In the genomic region with DNA sequence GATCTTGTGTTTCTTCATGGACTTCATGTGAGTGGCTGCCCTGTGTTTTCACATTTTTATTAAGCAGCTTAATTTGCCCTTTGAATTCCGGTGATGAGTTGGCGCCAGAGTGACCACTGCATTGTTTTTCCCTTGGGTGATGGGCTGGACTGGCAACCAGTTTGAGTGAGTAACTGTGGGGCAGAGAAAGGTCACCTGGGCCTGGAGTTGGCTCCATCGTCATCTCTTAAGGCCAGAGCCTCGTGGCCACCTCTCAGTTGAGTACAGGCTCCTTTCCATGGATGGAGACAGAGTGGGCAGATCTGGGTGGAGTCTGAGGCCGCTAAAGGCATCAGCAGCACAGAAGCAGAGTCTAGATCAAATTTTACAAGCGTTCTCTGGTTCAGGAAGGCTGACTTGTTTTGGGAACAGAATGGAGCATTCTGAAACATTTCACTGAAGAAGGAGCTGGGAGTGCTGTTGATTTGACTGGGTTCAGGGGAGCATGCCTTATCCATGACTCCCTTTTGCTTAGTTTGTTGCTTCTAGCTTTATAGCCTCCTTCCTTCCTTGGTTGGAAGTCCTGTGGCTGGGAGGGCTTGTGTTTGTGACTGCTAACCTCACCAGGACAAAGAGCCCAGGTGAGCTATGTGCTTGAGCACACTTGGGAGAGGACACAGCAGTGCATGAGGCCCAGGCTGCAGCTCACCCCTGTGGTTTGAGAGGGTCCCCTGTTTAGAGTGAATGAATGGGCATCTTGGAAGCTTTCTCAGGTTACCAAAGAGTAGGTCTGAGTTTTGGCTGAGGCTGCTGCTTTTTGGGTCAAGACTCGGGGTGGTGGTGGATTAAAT, we compare ENCODE assay signal across 12 cellular contexts. TPM values are rescaled to one million over a fixed set of nuclear protein-coding genes. Genes with fewer than 3 reads are reported as not detected.
DNase-seq lines count a peak whose midpoint lies in the region; ATAC-seq, FAIRE-seq and TF ChIP-seq lines count a peak whose summit lies in the region.
"Had no signal": no experiment of that assay in that cellular context is flagged by ENCODE, and none has a peak within 500 bp of the region (broad histone marks: within the 10 kb centered on the region; RNA-seq: fewer than 3 reads in every experiment).

No MANE protein-coding gene starts in this region.

- H3K9ac ChIP-seq in endothelial cell of umbilical vein (replicated peaks; ENCODE audit: extremely low read depth, insufficient read depth, low read length), result peak overlapping the region; percentile 41

- H3K4me1 ChIP-seq in CD8-positive, alpha-beta memory T cell (ENCODE audit: insufficient read depth, low read length), result peaks cover 32% of the 10 kb centered on the region
- H3K4me1 ChIP-seq in endothelial cell of umbilical vein (ENCODE audit: control insufficient read depth, extremely low read depth, insufficient read depth, low read length), result peaks cover 47% of the 10 kb centered on the region

- peak overlapping the region in 6 of 8 donors; percentile 24 to 91 (median 55) for H3K27ac Mint-ChIP-seq in CD8-positive, alpha-beta memory T cell
- H3K27ac Mint-ChIP-seq in progenitor cell of endocrine pancreas, result peak overlapping the region; percentile 11

- DNase-seq in CD8-positive, alpha-beta memory T cell, result no peak
- DNase-seq in MG63 (peak; percentile 40), endothelial cell of umbilical vein (ENCODE audit: low read depth, low spot score) (peak; percentile 82), progenitor cell of endocrine pancreas (ENCODE audit: low spot score, unreplicated experiment) (no peak), NAMALWA (ENCODE audit: low spot score) (no peak), GOT3 (lab: John Stamatoyannopoulos, UW) (no peak)
- DNase-seq: NCI-H226, sigmoid colon had no signal

- FAIRE-seq in endothelial cell of umbilical vein (lab: Jason Lieb, UNC), result peak; percentile 95

- intact Hi-C loops in endothelial cell of umbilical vein (cut with micrococcal nuclease), result no loop called here

- H3K4me3 Mint-ChIP-seq in CD8-positive, alpha-beta memory T cell, result peak overlapping the region in 2 of 7 donors; percentile 15 to 22
- H3K4me3 Mint-ChIP-seq in progenitor cell of endocrine pancreas (ENCODE audit: low read depth), result no peak overlapping the region

- peaks cover 66 to 77% (median 71%) of the 10 kb centered on the region in 3 donors for H3K4me1 Mint-ChIP-seq in CD8-positive, alpha-beta memory T cell
- H3K4me1 Mint-ChIP-seq in progenitor cell of endocrine pancreas (ENCODE audit: low read depth), result peaks cover 37% of the 10 kb centered on the region

- no peaks in the 10 kb centered on the region for H3K9me1 ChIP-seq in endothelial cell of umbilical vein (replicated peaks; ENCODE audit: control insufficient read depth, extremely low read depth, insufficient read depth, low read length)

- CTCF ChIA-PET in CD8-positive, alpha-beta memory T cell (lab: Charles Lee), result interaction anchor here (1.0 to 1.6 kb wide), 4 partner anchors 11 to 94 kb away, joined by 3 to 5 read pairs (median 4); no protein-coding TSS in a partner anchor
- CTCF ChIA-PET in endothelial cell of umbilical vein (lab: Charles Lee), result interaction anchor here (1.0 to 3.5 kb wide), 7 partner anchors 23 to 102 kb away, joined by 3 to 22 read pairs (median 3); no protein-coding TSS in a partner anchor

- no peak overlapping the region for H3K27ac ChIP-seq in CD8-positive, alpha-beta memory T cell (ENCODE audit: low read depth, low read length)
- peak overlapping the region; percentile 80 for H3K27ac ChIP-seq in endothelial cell of umbilical vein (ENCODE audit: insufficient read depth, low read depth, low read length)
- H3K27ac ChIP-seq: HL-60 had no signal

- peak overlapping the region; percentile 45 for H3K4me2 ChIP-seq in endothelial cell of umbilical vein (ENCODE audit: insufficient read depth, low read length)

- H4K20me1 ChIP-seq in endothelial cell of umbilical vein (replicated peaks; ENCODE audit: control insufficient read depth, extremely low read depth, insufficient read depth, low read length), result no peaks in the 10 kb centered on the region

- ATAC-seq in HG03159 (IDR thresholded peaks at IDR 0.05; ENCODE audit: unreplicated experiment) (no peak), HG03135 (IDR thresholded peaks at IDR 0.05; ENCODE audit: unreplicated experiment) (no peak)

- no peaks in the 10 kb centered on the region for H3K9me3 ChIP-seq in CD8-positive, alpha-beta memory T cell (ENCODE audit: low read length)
- H3K9me3 ChIP-seq in MG63, result no peaks in the 10 kb centered on the region
- no peaks in the 10 kb centered on the region for H3K9me3 ChIP-seq in endothelial cell of umbilical vein (replicated peaks; ENCODE audit: control insufficient read depth, insufficient read depth, low read length)
- H3K9me3 ChIP-seq: sigmoid colon had no signal

- H3K36me3 Mint-ChIP-seq in CD8-positive, alpha-beta memory T cell, result peaks cover 3 to 41% (median 6%) of the 10 kb centered on the region in 3 donors
- peaks cover 14% of the 10 kb centered on the region for H3K36me3 Mint-ChIP-seq in progenitor cell of endocrine pancreas (ENCODE audit: insufficient read depth)

- dilution Hi-C loops in endothelial cell of umbilical vein (cut with MboI; ENCODE audit: extremely low pct_ligation_motif_present, low sequenced_read_pairs), result no loop called here

- no peak for TF ChIP-seq CTCF in endothelial cell of umbilical vein (IDR thresholded peaks at IDR 0.05; ENCODE audit: extremely low read depth in 1 of 2, insufficient read depth in 1 of 2, low read depth in 1 of 2, low read length in 2 of 2)
- no peak for TF ChIP-seq CTCF in progenitor cell of endocrine pancreas (IDR thresholded peaks at IDR 0.05; ENCODE audit: unreplicated experiment)

- BruUV-seq in endothelial cell of umbilical vein (replicated peaks; lab: Mats Ljungman, UMichigan), result no TSS peak

- POLR2A ChIA-PET in CD8-positive, alpha-beta memory T cell (lab: Charles Lee), result no interaction called here
- POLR2A ChIA-PET in endothelial cell of umbilical vein (lab: Charles Lee), result interaction anchor here (0.5 kb wide), 1 partner anchor 12 kb away, joined by 6 read pairs; no protein-coding TSS in a partner anchor

- H3K36me3 ChIP-seq in CD8-positive, alpha-beta memory T cell (ENCODE audit: insufficient read depth, low read length), result peaks cover 14% of the 10 kb centered on the region
- H3K36me3 ChIP-seq in MG63, result peaks cover 2% of the 10 kb centered on the region; the same call in 1 of the 2 replicates
- peaks cover 7% of the 10 kb centered on the region in 2 experiments for H3K36me3 ChIP-seq in endothelial cell of umbilical vein (ENCODE audit: control insufficient read depth in 2 of 2, extremely low read depth in 1 of 2, insufficient read depth in 2 of 2, low read length in 2 of 2)

- peaks cover 0 to 2% of the 10 kb centered on the region in 2 donors for H3K27me3 Mint-ChIP-seq in CD8-positive, alpha-beta memory T cell
- H3K27me3 Mint-ChIP-seq in progenitor cell of endocrine pancreas, result no peaks in the 10 kb centered on the region

- no peak overlapping the region for H2AFZ ChIP-seq in endothelial cell of umbilical vein (ENCODE audit: low read depth, low read length)

- H3K79me2 ChIP-seq in endothelial cell of umbilical vein (ENCODE audit: control insufficient read depth, insufficient read depth, low read length), result peaks cover 100% of the 10 kb centered on the region

- H3K4me3 ChIP-seq in CD8-positive, alpha-beta memory T cell (ENCODE audit: low read length), result no peak overlapping the region
- no peak overlapping the region for H3K4me3 ChIP-seq in MG63
- H3K4me3 ChIP-seq in endothelial cell of umbilical vein (replicated peaks in 1 of 3; ENCODE audit: insufficient read depth in 1 of 3, low read depth in 1 of 3, low read length in 3 of 3), result no peak overlapping the region
- H3K4me3 ChIP-seq: sigmoid colon had no signal

- no peaks in the 10 kb centered on the region for H3K9me3 Mint-ChIP-seq in CD8-positive, alpha-beta memory T cell
- H3K9me3 Mint-ChIP-seq in progenitor cell of endocrine pancreas (ENCODE audit: low read depth), result no peaks in the 10 kb centered on the region

- no peak for TF ChIP-seq POLR2A in endothelial cell of umbilical vein (IDR thresholded peaks at IDR 0.05; ENCODE audit: low read depth, low read length)

- no peaks in the 10 kb centered on the region for H3K27me3 ChIP-seq in CD8-positive, alpha-beta memory T cell (ENCODE audit: insufficient read depth, low read length, poor library complexity, severe bottlenecking)
- H3K27me3 ChIP-seq in MG63, result no peaks in the 10 kb centered on the region
- H3K27me3 ChIP-seq in endothelial cell of umbilical vein (ENCODE audit: control insufficient read depth in 2 of 2, insufficient read depth in 2 of 2, low read length in 2 of 2), result no peaks in the 10 kb centered on the region
- H3K27me3 ChIP-seq: sigmoid colon had no signal

RNA-seq across cellular contexts. Expression of a gene that starts 7.8 kb away (rescaled TPM):
- 10 to 100 TPM; 33.2 to 34.7 TPM for total RNA-seq in CD8-positive, alpha-beta memory T cell
- polyA plus RNA-seq in CD8-positive, alpha-beta memory T cell, result 18.4 TPM
- 10.6 and 17.3 TPM in 2 replicates for total RNA-seq in MG63 (2014; rRNA removed; shearing (Covaris generic); ENCODE audit: low replicate concordance)
- total RNA-seq in endothelial cell of umbilical vein (129 and 131 TPM in 2 replicates), progenitor cell of endocrine pancreas (102 and 106 TPM in 2 replicates)
- polyA plus RNA-seq in endothelial cell of umbilical vein, result 105 and 141 TPM in 2 replicates
- polyA plus RNA-seq in endothelial cell of umbilical vein (2011; cell fraction: cytosol; rRNA removed), result 167 and 188 TPM in 2 replicates
- 209 and 215 TPM in 2 replicates for polyA plus RNA-seq in endothelial cell of umbilical vein (2011; cell fraction: nucleus; rRNA removed)
- 113 and 163 TPM in 2 replicates for polyA plus RNA-seq in endothelial cell of umbilical vein (2012)
- polyA minus RNA-seq in endothelial cell of umbilical vein, result 216 and 282 TPM in 2 replicates
- polyA minus RNA-seq in endothelial cell of umbilical vein (2011; cell fraction: cytosol; rRNA and poly(A)+ RNA removed), result 26.9 TPM
- polyA minus RNA-seq in endothelial cell of umbilical vein (2011; cell fraction: nucleus; rRNA and poly(A)+ RNA removed), result 113 and 114 TPM in 2 replicates

RNA-seq across cellular contexts. Expression of a gene that starts 42.8 kb away (rescaled TPM):
- total RNA-seq in CD8-positive, alpha-beta memory T cell, result 1 to 10 TPM in 1 of 2 experiments, under 1 TPM in 1; 0.93 to 1.5 TPM
- 1.5 TPM for polyA plus RNA-seq in CD8-positive, alpha-beta memory T cell
- 0.03 TPM in 1 of 2 replicates, not detected in the other for total RNA-seq in MG63 (2014; rRNA removed; shearing (Covaris generic); ENCODE audit: low replicate concordance)
- total RNA-seq in endothelial cell of umbilical vein (2.6 and 2.7 TPM in 2 replicates), progenitor cell of endocrine pancreas (10.1 and 10.3 TPM in 2 replicates)
- 3.1 and 3.3 TPM in 2 replicates for polyA plus RNA-seq in endothelial cell of umbilical vein
- 2.0 and 2.2 TPM in 2 replicates for polyA plus RNA-seq in endothelial cell of umbilical vein (2011; cell fraction: cytosol; rRNA removed)
- polyA plus RNA-seq in endothelial cell of umbilical vein (2011; cell fraction: nucleus; rRNA removed), result 2.6 and 3.4 TPM in 2 replicates
- polyA plus RNA-seq in endothelial cell of umbilical vein (2012), result 1.7 and 2.2 TPM in 2 replicates
- 2.3 and 4.9 TPM in 2 replicates for polyA minus RNA-seq in endothelial cell of umbilical vein
- not detected for polyA minus RNA-seq in endothelial cell of umbilical vein (2011; cell fraction: cytosol; rRNA and poly(A)+ RNA removed)
- 0.96 and 2.6 TPM in 2 replicates for polyA minus RNA-seq in endothelial cell of umbilical vein (2011; cell fraction: nucleus; rRNA and poly(A)+ RNA removed)

RNA-seq across cellular contexts. Expression of a gene that starts 46.3 kb away (rescaled TPM):
- total RNA-seq in CD8-positive, alpha-beta memory T cell, result not detected
- polyA plus RNA-seq in CD8-positive, alpha-beta memory T cell, result 0.94 TPM
- not detected in 2 replicates for total RNA-seq in MG63 (2014; rRNA removed; shearing (Covaris generic); ENCODE audit: low replicate concordance)
- not detected in 2 replicates for total RNA-seq in endothelial cell of umbilical vein
- polyA plus RNA-seq in endothelial cell of umbilical vein, result 0.25 TPM in 1 of 2 replicates, not detected in the other
- 0.20 TPM in 1 of 2 replicates, not detected in the other for polyA plus RNA-seq in endothelial cell of umbilical vein (2011; cell fraction: cytosol; rRNA removed)
- polyA plus RNA-seq in endothelial cell of umbilical vein (2011; cell fraction: nucleus; rRNA removed), result not detected in 2 replicates
- not detected in 2 replicates for polyA plus RNA-seq in endothelial cell of umbilical vein (2012)
- polyA minus RNA-seq in endothelial cell of umbilical vein, result not detected in 2 replicates
- not detected for polyA minus RNA-seq in endothelial cell of umbilical vein (2011; cell fraction: cytosol; rRNA and poly(A)+ RNA removed)
- polyA minus RNA-seq in endothelial cell of umbilical vein (2011; cell fraction: nucleus; rRNA and poly(A)+ RNA removed), result not detected in 2 replicates
- 2.4 and 3.6 TPM in 2 replicates for total RNA-seq in progenitor cell of endocrine pancreas
- total RNA-seq: MCF 10A had no signal

Comparison
In these comparisons a context has a peak if more than half of its experiments do, and no peak if none do; other contexts are left out.
1. DNase-seq: peak in MG63 (single experiment) and endothelial cell of umbilical vein (single experiment); none in CD8-positive, alpha-beta memory T cell (0 of 5), progenitor cell of endocrine pancreas (single experiment), NAMALWA (single experiment) and GOT3 (single experiment).